13 cellular contexts compared by ENCODE assay signal in the genomic region with DNA sequence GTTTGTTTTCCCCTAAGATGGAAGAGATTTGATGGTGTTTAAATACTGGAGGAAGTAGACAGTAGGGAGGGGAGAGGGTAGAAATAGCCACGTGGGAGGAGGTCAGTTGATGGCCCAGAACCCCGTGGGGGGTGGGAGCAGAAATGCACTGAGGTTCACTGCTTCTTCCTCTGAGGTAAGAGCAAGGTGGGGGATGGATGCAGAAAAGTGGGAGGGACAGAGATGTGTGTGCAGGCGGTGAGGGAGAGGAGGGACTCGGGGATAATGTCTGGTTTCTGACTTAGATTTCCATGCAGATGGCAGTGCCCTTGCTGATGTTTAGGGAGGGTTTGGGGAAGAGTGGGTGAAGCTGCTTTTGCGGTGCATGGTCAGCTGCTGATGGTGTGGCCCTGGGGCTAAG.
"Had no signal": no experiment of that assay in that cellular context is flagged by ENCODE, and none has a peak within 500 bp of the region (broad histone marks: within the 10 kb centered on the region; RNA-seq: fewer than 3 reads in every experiment).

No MANE protein-coding gene starts in this region.

- H3K9me3 ChIP-seq: adrenal gland, body of pancreas, thoracic aorta, vagina had no signal

- H3K36me3 ChIP-seq: adrenal gland, left ventricle myocardium inferior, thoracic aorta, vagina had no signal

- H3K4me3 ChIP-seq: adrenal gland, body of pancreas, left ventricle myocardium inferior, thoracic aorta, vagina had no signal

- DNase-seq: activated CD4-positive, alpha-beta T cell treated with anti-CD3 and anti-CD28 coated beads for 48 hours; activated naive CD4-positive, alpha-beta T cell treated with anti-CD3 and anti-CD28 coated beads, Interleukin-2, amount 10 ng/mL, durations not matched to agents 7 days and 5 days; adrenal gland; left ventricle myocardium inferior; mesendoderm; stimulated activated CD4-positive, alpha-beta T cell treated with anti-CD3 and anti-CD28 coated beads, Interleukin-15, amount 100 ng/mL, for 24 hours; stimulated activated CD4-positive, alpha-beta T cell treated with anti-CD3 and anti-CD28 coated beads, Interleukin-4, amount 100 ng/mL, for 24 hours; stimulated activated naive CD8-positive, alpha-beta T cell treated with anti-CD3 and anti-CD28 coated beads, Interleukin-15, amount 100 ng/mL, for 72 hours had no signal

- H3K27ac ChIP-seq: adrenal gland, body of pancreas, left ventricle myocardium inferior, parathyroid adenoma, thoracic aorta, vagina had no signal

- H3K4me1 ChIP-seq: adrenal gland, body of pancreas, parathyroid adenoma, vagina had no signal

- ATAC-seq: body of pancreas, WTC11 had no signal

- H3K27me3 ChIP-seq: adrenal gland, body of pancreas, vagina had no signal
